ENCODE assay signal across 1 cellular context in the genomic region with DNA sequence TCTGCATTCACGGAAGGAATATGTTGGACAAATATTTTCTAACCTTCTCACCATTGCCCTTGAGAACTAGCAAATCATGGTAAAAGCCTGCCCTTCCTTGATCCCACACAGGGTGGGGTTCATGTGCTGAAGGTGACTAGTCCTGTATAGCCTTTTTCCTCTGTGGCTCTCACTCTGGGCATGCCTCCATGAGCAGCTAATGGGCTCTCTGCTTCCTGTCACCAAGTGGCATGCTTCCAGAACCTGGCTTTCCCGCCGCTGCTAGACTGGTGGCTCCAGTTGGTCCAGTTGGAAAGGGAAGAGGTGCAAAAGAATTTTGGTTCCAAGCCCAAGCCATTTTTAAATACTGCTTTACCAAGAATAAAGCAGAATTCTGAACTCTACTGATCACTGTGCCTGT.
TF ChIP-seq lines count a peak whose summit lies in the region.

No MANE protein-coding gene starts in this region.

TF ChIP-seq in WTC11, 78 proteins besides CTCF, POLR2A, EP300 and RAD21 (continued from another document):
- TF ChIP-seq AR (CRISPR knock-in tag; IDR thresholded peaks at IDR 0.05): no peak
- TF ChIP-seq, protein P1, sequence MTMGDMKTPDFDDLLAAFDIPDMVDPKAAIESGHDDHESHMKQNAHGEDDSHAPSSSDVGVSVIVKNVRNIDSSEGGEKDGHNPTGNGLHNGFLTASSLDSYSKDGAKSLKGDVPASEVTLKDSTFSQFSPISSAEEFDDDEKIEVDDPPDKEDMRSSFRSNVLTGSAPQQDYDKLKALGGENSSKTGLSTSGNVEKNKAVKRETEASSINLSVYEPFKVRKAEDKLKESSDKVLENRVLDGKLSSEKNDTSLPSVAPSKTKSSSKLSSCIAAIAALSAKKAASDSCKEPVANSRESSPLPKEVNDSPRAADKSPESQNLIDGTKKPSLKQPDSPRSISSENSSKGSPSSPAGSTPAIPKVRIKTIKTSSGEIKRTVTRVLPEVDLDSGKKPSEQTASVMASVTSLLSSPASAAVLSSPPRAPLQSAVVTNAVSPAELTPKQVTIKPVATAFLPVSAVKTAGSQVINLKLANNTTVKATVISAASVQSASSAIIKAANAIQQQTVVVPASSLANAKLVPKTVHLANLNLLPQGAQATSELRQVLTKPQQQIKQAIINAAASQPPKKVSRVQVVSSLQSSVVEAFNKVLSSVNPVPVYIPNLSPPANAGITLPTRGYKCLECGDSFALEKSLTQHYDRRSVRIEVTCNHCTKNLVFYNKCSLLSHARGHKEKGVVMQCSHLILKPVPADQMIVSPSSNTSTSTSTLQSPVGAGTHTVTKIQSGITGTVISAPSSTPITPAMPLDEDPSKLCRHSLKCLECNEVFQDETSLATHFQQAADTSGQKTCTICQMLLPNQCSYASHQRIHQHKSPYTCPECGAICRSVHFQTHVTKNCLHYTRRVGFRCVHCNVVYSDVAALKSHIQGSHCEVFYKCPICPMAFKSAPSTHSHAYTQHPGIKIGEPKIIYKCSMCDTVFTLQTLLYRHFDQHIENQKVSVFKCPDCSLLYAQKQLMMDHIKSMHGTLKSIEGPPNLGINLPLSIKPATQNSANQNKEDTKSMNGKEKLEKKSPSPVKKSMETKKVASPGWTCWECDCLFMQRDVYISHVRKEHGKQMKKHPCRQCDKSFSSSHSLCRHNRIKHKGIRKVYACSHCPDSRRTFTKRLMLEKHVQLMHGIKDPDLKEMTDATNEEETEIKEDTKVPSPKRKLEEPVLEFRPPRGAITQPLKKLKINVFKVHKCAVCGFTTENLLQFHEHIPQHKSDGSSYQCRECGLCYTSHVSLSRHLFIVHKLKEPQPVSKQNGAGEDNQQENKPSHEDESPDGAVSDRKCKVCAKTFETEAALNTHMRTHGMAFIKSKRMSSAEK (CRISPR knock-in tag; IDR thresholded peaks at IDR 0.05; ENCODE audit: borderline replicate concordance): no peak
